Comparison of ENCODE assay signal across 8 cellular contexts in genomic region chr1:28233264-28233606, GRCh38. TPM values are rescaled to one million over a fixed set of nuclear protein-coding genes. Genes with fewer than 3 reads are reported as not detected.
DNase-seq lines count a peak whose midpoint lies in the region; ATAC-seq and TF ChIP-seq lines count a peak whose summit lies in the region.

No MANE protein-coding gene starts in this region.

- no peaks in the 10 kb centered on the region for H3K9me3 ChIP-seq in left ventricle myocardium inferior (replicated peaks)
- H3K9me3 ChIP-seq in muscle layer of colon (ENCODE audit: low read length): no peaks in the 10 kb centered on the region
- H3K9me3 ChIP-seq in vagina: no peaks in the 10 kb centered on the region

- H3K4me1 Mint-ChIP-seq in brain: peaks cover 27% of the 10 kb centered on the region

- H3K4me1 ChIP-seq in left ventricle myocardium inferior (peaks cover 57% of the 10 kb centered on the region), muscle layer of colon (ENCODE audit: insufficient read depth, low read length) (peaks cover 22% of the 10 kb centered on the region), vagina (peaks cover 36% of the 10 kb centered on the region)

- no peak for DNase-seq in left ventricle myocardium inferior
- DNase-seq in Right ventricle myocardium inferior (ENCODE audit: missing footprints): no peak
- no peak for DNase-seq in vagina (ENCODE audit: extremely low spot score in 2 of 2)
- no peak for DNase-seq in GM19240 (ENCODE audit: insufficient read length, low spot score)

- TF ChIP-seq CTCF in left ventricle myocardium inferior (IDR thresholded peaks at IDR 0.05; ENCODE audit: borderline replicate concordance) (no peak), brain (conservative IDR thresholded peaks at IDR 0.05) (no peak), vagina (IDR thresholded peaks at IDR 0.05) (no peak)

- H3K4me3 Mint-ChIP-seq in brain: peak overlapping the region; percentile 37 to 100 (median 97)

- H3K36me3 ChIP-seq in left ventricle myocardium inferior (peaks cover 26% of the 10 kb centered on the region), muscle layer of colon (ENCODE audit: insufficient read depth, low read length) (peaks cover 9% of the 10 kb centered on the region), vagina (peaks cover 0 to 9% of the 10 kb centered on the region in 2 donors)

- peak overlapping the region in 3 of 5 experiments; percentile 19 to 99 (median 98) for H3K27ac Mint-ChIP-seq in brain

- no peak overlapping the region for H3K9ac ChIP-seq in muscle layer of colon (ENCODE audit: low read length)

- peaks cover 0 to 3% (median 0%) of the 10 kb centered on the region in 5 experiments for H3K9me3 Mint-ChIP-seq in brain

- H3K36me3 Mint-ChIP-seq in brain: peaks cover 19% of the 10 kb centered on the region

- ATAC-seq in Right ventricle myocardium inferior (no peak), GM21360 (IDR thresholded peaks at IDR 0.05; ENCODE audit: unreplicated experiment) (no peak), HG03135 (IDR thresholded peaks at IDR 0.05; ENCODE audit: unreplicated experiment) (no peak)

- H3K27ac ChIP-seq in left ventricle myocardium inferior (replicated peaks) (peak overlapping the region; percentile 84), muscle layer of colon (ENCODE audit: low read depth, low read length) (peak overlapping the region; percentile 73), vagina (peak overlapping the region; percentile 88)

- intact Hi-C loops in left ventricle myocardium inferior (cut with micrococcal nuclease): no loop called here
- intact Hi-C loops in Right ventricle myocardium inferior (cut with DNase I): loop anchor here (10.0 kb wide), 1 partner anchor 502 kb away; the partner anchor contains the start of gene YTHDF2
- intact Hi-C loops in vagina (cut with DNase I): no loop called here

- H3K4me3 ChIP-seq in left ventricle myocardium inferior (peak overlapping the region; percentile 95), muscle layer of colon (ENCODE audit: low read depth in 1 of 2, low read length in 2 of 2) (peak overlapping the region; percentile 86 to 95), vagina (peak overlapping the region; percentile 82 to 94)

- H3K27me3 ChIP-seq in left ventricle myocardium inferior (ENCODE audit: low read depth) (no peaks in the 10 kb centered on the region), muscle layer of colon (ENCODE audit: control insufficient read depth in 1 of 2, insufficient read depth in 2 of 2, low read length in 2 of 2) (no peaks in the 10 kb centered on the region), vagina (no peaks in the 10 kb centered on the region)

- TF ChIP-seq POLR2A in vagina (IDR thresholded peaks at IDR 0.05): no peak

- H3K27me3 Mint-ChIP-seq in brain: peaks cover 10% of the 10 kb centered on the region

RNA-seq across cellular contexts. Expression of gene DNAJC8, which starts 0.4 kb away (rescaled TPM):
- total RNA-seq in left ventricle myocardium inferior: 55.3 TPM
- total RNA-seq in Right ventricle myocardium inferior: 61.2 TPM
- polyA plus RNA-seq in brain (ENCODE audit: insufficient read depth, low read depth, low replicate concordance): 119 TPM
- 84.2 TPM for total RNA-seq in vagina

RNA-seq across cellular contexts. Expression of gene ATP5IF1, which starts 2.7 kb away (rescaled TPM):
- total RNA-seq in left ventricle myocardium inferior: 430 TPM
- 355 TPM for total RNA-seq in Right ventricle myocardium inferior
- 273 TPM for polyA plus RNA-seq in brain (ENCODE audit: insufficient read depth, low read depth, low replicate concordance)
- total RNA-seq in vagina: 224 TPM

RNA-seq across cellular contexts. Expression of gene SESN2, which starts 26.1 kb away (rescaled TPM):
- total RNA-seq in left ventricle myocardium inferior (3.0 TPM), Right ventricle myocardium inferior (2.9 TPM), vagina (14.7 TPM)
- polyA plus RNA-seq in brain (ENCODE audit: insufficient read depth, low read depth, low replicate concordance): 12.4 TPM

RNA-seq across cellular contexts. Expression of gene PTAFR, which starts 56.7 kb away (rescaled TPM):
- total RNA-seq in left ventricle myocardium inferior (1.5 TPM), Right ventricle myocardium inferior (2.7 TPM), vagina (1.2 TPM)
- 1.3 TPM for polyA plus RNA-seq in brain (ENCODE audit: insufficient read depth, low read depth, low replicate concordance)
